Comparison of ENCODE assay signal across 1 cellular context in the genomic region with DNA sequence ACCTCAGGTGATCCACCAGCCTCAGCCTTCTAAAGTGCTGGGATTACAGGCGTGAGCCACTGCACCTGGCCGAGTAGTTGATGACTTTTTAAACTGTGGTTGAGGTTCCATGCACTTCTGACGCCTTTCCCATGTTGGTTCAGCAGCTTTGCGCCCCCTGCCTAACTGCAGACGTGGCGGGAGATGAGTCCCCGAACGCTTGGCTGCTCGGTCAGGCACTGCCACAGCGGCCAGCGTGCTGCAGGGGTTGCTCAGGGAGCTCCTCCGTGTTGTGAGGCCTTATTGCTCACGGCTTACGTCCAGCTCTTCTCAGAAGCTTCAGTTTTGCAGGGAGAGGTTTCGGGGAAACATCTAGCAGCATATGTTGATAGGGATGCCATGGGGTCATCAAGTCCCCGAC.
TF ChIP-seq lines count a peak whose summit lies in the region.

No MANE protein-coding gene starts in this region.

TF ChIP-seq in GM12878, 131 proteins besides CTCF, POLR2A, EP300 and RAD21:
- TF ChIP-seq, protein P1, sequence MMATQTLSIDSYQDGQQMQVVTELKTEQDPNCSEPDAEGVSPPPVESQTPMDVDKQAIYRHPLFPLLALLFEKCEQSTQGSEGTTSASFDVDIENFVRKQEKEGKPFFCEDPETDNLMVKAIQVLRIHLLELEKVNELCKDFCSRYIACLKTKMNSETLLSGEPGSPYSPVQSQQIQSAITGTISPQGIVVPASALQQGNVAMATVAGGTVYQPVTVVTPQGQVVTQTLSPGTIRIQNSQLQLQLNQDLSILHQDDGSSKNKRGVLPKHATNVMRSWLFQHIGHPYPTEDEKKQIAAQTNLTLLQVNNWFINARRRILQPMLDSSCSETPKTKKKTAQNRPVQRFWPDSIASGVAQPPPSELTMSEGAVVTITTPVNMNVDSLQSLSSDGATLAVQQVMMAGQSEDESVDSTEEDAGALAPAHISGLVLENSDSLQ (IDR thresholded peaks at IDR 0.05): no peak
- TF ChIP-seq EGR1 (IDR thresholded peaks at IDR 0.05; ENCODE audit: borderline replicate concordance in 1 of 2, low read depth in 2 of 2, low read length in 2 of 2) (no peak), GABPA (IDR thresholded peaks at IDR 0.05; ENCODE audit: low read depth) (no peak), ZZZ3 (IDR thresholded peaks at IDR 0.05; ENCODE audit: control insufficient read depth, insufficient read length, low read depth) (no peak)
